9 cellular contexts compared by ENCODE assay signal in the genomic region with DNA sequence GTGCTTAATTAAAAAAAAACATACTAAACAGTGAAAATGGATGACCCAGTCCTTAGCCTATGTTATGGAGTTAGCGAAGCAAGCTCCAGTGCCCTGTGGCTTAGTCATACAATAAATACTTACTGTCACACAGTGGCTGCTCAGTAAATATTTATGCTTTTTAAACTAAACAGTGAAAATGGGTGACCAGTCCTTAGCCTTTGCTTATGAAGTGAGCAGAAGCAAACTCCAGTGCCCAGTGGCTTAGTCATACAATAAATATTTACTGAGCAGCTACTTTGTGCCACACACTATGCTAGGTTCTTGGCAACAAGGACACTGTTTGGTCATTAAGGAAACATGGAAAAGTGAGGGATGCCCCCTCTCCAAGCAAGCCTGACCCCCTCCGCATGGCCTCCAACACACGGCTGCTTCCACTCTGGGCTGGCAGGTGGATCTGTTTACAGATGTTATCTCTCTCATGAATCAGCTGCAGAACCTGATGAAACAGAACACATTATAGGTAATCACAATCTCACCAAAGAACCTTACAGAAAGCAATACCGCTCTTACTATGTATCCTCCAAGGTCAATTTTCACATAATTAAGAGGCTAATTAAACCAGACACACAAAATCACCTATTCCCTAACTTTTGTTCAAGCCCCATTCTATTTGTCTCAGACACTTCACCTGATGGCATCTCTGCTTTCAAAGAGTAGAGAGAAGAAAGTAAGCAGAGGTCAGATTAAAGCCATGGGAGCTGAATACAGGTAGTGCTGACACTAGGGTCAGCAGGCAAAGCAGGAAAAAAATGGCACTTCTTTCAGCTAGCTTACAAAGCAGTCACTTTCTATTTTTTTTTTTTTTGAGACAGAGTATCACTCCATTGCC. TPM values are rescaled to one million over a fixed set of nuclear protein-coding genes. Genes with fewer than 3 reads are reported as not detected.
A peak's percentile ranks its signal among the peaks of the same experiment; 100 is the strongest.
DNase-seq lines count a peak whose midpoint lies in the region; ATAC-seq and TF ChIP-seq lines count a peak whose summit lies in the region.
"Had no signal": no experiment of that assay in that cellular context is flagged by ENCODE, and none has a peak within 500 bp of the region (broad histone marks: within the 10 kb centered on the region; RNA-seq: fewer than 3 reads in every experiment).

No MANE protein-coding gene starts in this region.

- H2BK5ac ChIP-seq in H9 (ENCODE audit: insufficient read length, low read length) = no peak overlapping the region

- H3K4me2 ChIP-seq in hepatocyte (peak overlapping the region; percentile 1), H9 (ENCODE audit: insufficient read depth, insufficient read length, low read length) (no peak overlapping the region)

- H3K4ac ChIP-seq in H9 (ENCODE audit: low read depth, low read length) = no peak overlapping the region

- H2BK12ac ChIP-seq in H9 (ENCODE audit: insufficient read length, low read depth, low read length) = no peak overlapping the region

- H3T11ph ChIP-seq in H9 (ENCODE audit: low read length) = no peak overlapping the region

- H4K91ac ChIP-seq in H9 (ENCODE audit: insufficient read length, low read depth, low read length) = no peak overlapping the region

- H3K4me3 ChIP-seq in hepatocyte = no peak overlapping the region
- H3K4me3 ChIP-seq in vagina = no peak overlapping the region
- H3K4me3 ChIP-seq: esophagus muscularis mucosa had no signal

- peak overlapping the region; percentile 63 for H3K27ac ChIP-seq in hepatocyte
- H3K27ac ChIP-seq in H9 (ENCODE audit: insufficient read length, low read depth, low read length) = no peak overlapping the region
- no peak overlapping the region for H3K27ac ChIP-seq in vagina
- H3K27ac ChIP-seq: esophagus muscularis mucosa had no signal

- H3K36me3 Mint-ChIP-seq in T-cell = peaks cover 31% of the 10 kb centered on the region
- H3K36me3 Mint-ChIP-seq in H9 (ENCODE audit: insufficient read depth in 1 of 3, low read depth in 3 of 3) = peaks cover 28 to 74% (median 60%) of the 10 kb centered on the region in 3 experiments

- intact Hi-C loops in vagina (cut with DNase I) = no loop called here

- no peak overlapping the region for H4K5ac ChIP-seq in H9 (ENCODE audit: insufficient read length, low read depth, low read length)

- CTCF ChIA-PET in T-cell (lab: Charles Lee) = interaction anchor here in 1 of 2 donors (2.1 kb wide), 1 partner anchor 27 kb away, joined by 10 read pairs; the partner anchor contains the start of gene CDK5RAP1

- H3K4me3 Mint-ChIP-seq in T-cell (no peak overlapping the region), H9 (no peak overlapping the region)

- DNase-seq in A172 (ENCODE audit: low spot score) (peak; percentile 96), HS-27A (ENCODE audit: low read depth) (peak; percentile 17), T-cell (no peak), hepatocyte (ENCODE audit: low spot score) (peak; percentile 71), H9 (no peak), NCI-H82 (lab: John Stamatoyannopoulos, UW) (no peak), vagina (ENCODE audit: extremely low spot score in 2 of 2) (no peak)

- H2BK20ac ChIP-seq in H9 (ENCODE audit: low read depth, low read length, poor library complexity, severe bottlenecking) = no peak overlapping the region

- H3K79me2 ChIP-seq in hepatocyte (no peaks in the 10 kb centered on the region), H9 (ENCODE audit: insufficient read depth, low read length) (no peaks in the 10 kb centered on the region)

- H3K23me2 ChIP-seq in H9 (ENCODE audit: insufficient read length, low read depth, low read length, poor library complexity, severe bottlenecking) = no peaks in the 10 kb centered on the region

- no peak overlapping the region for H2BK15ac ChIP-seq in H9 (ENCODE audit: low read depth, low read length)

- H3K27me3 Mint-ChIP-seq in T-cell (no peaks in the 10 kb centered on the region), H9 (ENCODE audit: low read depth) (no peaks in the 10 kb centered on the region)

- H3K56ac ChIP-seq in H9 (ENCODE audit: insufficient read length, low read depth, low read length) = no peak overlapping the region

- ATAC-seq in T-cell (replicated peaks in 1 of 4) (no peak), HG02885 (IDR thresholded peaks at IDR 0.05; ENCODE audit: poor library complexity, unreplicated experiment) (no peak)

- H3K18ac ChIP-seq in H9 (ENCODE audit: insufficient read length, low read depth, low read length) = no peak overlapping the region

- no peak overlapping the region for H3K23ac ChIP-seq in H9 (ENCODE audit: insufficient read length, low read depth, low read length)

- no peak overlapping the region for H4K8ac ChIP-seq in H9 (replicated peaks; ENCODE audit: insufficient read length, low read depth, low read length)

- H3K9ac ChIP-seq in H9 (ENCODE audit: extremely low read depth, insufficient read length, low read length) = no peak overlapping the region

- H3K27me3 ChIP-seq in hepatocyte = no peaks in the 10 kb centered on the region
- H3K27me3 ChIP-seq in H9 (ENCODE audit: insufficient read depth, low read length) = no peaks in the 10 kb centered on the region
- no peaks in the 10 kb centered on the region for H3K27me3 ChIP-seq in vagina
- H3K27me3 ChIP-seq: esophagus muscularis mucosa had no signal

- no peak for TF ChIP-seq POLR2A in vagina (IDR thresholded peaks at IDR 0.05)

- POLR2A ChIA-PET in T-cell (lab: Charles Lee) = interaction anchor here in 1 of 2 donors (0.6 kb wide), 1 partner anchor 102 kb away, joined by 5 read pairs; no protein-coding TSS in a partner anchor

- H3K9me3 Mint-ChIP-seq in T-cell (no peaks in the 10 kb centered on the region), H9 (no peaks in the 10 kb centered on the region)

- WGBS in hepatocyte (ENCODE audit: low lambda C conversion rate, missing lambda C conversion rate) = 55% methylated on average over 4 of the region's 4 CpGs
- no CpG with 5 or more reads among the region's 4 CpGs for WGBS in H9 (ENCODE audit: extremely low coverage, insufficient read length, low lambda C conversion rate)

- no peak for TF ChIP-seq CTCF in hepatocyte (IDR thresholded peaks at IDR 0.05; ENCODE audit: poor library complexity)
- no peak for TF ChIP-seq CTCF in H9 (conservative IDR thresholded peaks at IDR 0.05)
- TF ChIP-seq CTCF in vagina (IDR thresholded peaks at IDR 0.05) = no peak

- peak overlapping the region; percentile 11 to 65 for H3K27ac Mint-ChIP-seq in T-cell
- H3K27ac Mint-ChIP-seq in H9 = no peak overlapping the region

- H4K20me1 ChIP-seq in hepatocyte (ENCODE audit: insufficient read depth, poor library complexity, severe bottlenecking) = no peaks in the 10 kb centered on the region
- H4K20me1 ChIP-seq in H9 (ENCODE audit: control insufficient read depth, insufficient read depth, insufficient read length) = no peaks in the 10 kb centered on the region

- no peaks in the 10 kb centered on the region for H3K9me2 ChIP-seq in hepatocyte (replicated peaks; ENCODE audit: insufficient read depth)

- peaks cover 18% of the 10 kb centered on the region for H3K4me1 ChIP-seq in hepatocyte (ENCODE audit: insufficient read depth)
- no peaks in the 10 kb centered on the region for H3K4me1 ChIP-seq in H9 (ENCODE audit: insufficient read depth, low read length)
- no peaks in the 10 kb centered on the region for H3K4me1 ChIP-seq in vagina
- H3K4me1 ChIP-seq: esophagus muscularis mucosa had no signal

- no peak overlapping the region for H2AFZ ChIP-seq in hepatocyte
- H2AFZ ChIP-seq in H9 (ENCODE audit: low read length) = no peak overlapping the region

- no peak overlapping the region for H3K14ac ChIP-seq in H9 (ENCODE audit: insufficient read depth, low read length)

- H3K36me3 ChIP-seq in hepatocyte (replicated peaks; ENCODE audit: insufficient read depth, low read depth) (no peaks in the 10 kb centered on the region), vagina (peaks cover 0 to 68% of the 10 kb centered on the region in 2 donors)

- no peak overlapping the region for H2BK120ac ChIP-seq in H9 (ENCODE audit: low read depth, low read length, poor library complexity, severe bottlenecking)

- H3K4me1 Mint-ChIP-seq in T-cell (peaks cover 22 to 70% (median 54%) of the 10 kb centered on the region in 3 donors), H9 (no peaks in the 10 kb centered on the region)

- no peak overlapping the region for H2AK5ac ChIP-seq in H9 (ENCODE audit: insufficient read length, low read length)

- H3K79me1 ChIP-seq in H9 (ENCODE audit: insufficient read depth, low read depth, low read length, poor library complexity, severe bottlenecking) = no peaks in the 10 kb centered on the region

- H3K9me3 ChIP-seq in hepatocyte (ENCODE audit: low read depth) (no peaks in the 10 kb centered on the region), H9 (ENCODE audit: control insufficient read depth, low read depth, low read length) (no peaks in the 10 kb centered on the region), vagina (no peaks in the 10 kb centered on the region)
- H3K9me3 ChIP-seq: esophagus muscularis mucosa had no signal

RNA-seq across cellular contexts. Expression of gene CDK5RAP1, which starts 27.3 kb away (rescaled TPM):
- total RNA-seq in A172 (2014; rRNA removed; shearing (Covaris generic)) = 54.3 and 94.3 TPM in 2 replicates
- total RNA-seq in T-cell (10 to 100 TPM; 42.1 to 54.3 (median 49.1) TPM), hepatocyte (22.4 and 35.6 TPM in 2 replicates), H9 (2021) (66.4 and 69.2 TPM in 2 replicates), vagina (15.0 TPM)
- polyA plus RNA-seq in hepatocyte = 52.2 and 63.1 TPM in 2 replicates

Comparison
In these comparisons a context has a peak if more than half of its experiments do, and no peak if none do; other contexts are left out.
1. DNase-seq: peak in A172 (single experiment), HS-27A (single experiment) and hepatocyte (single experiment); none in T-cell (0 of 34), H9 (single experiment), NCI-H82 (single experiment) and vagina (0 of 2).
2. H3K27ac Mint-ChIP-seq: peak in T-cell (2 of 2); none in H9 (0 of 3).